In genomic region chr14:56002876-56003625, GRCh38 we compare ENCODE assay signal across 10 cellular contexts.
DNase-seq lines count a peak whose midpoint lies in the region; ATAC-seq and TF ChIP-seq lines count a peak whose summit lies in the region.
"Had no signal": no experiment of that assay in that cellular context is flagged by ENCODE, and none has a peak within 500 bp of the region (broad histone marks: within the 10 kb centered on the region; RNA-seq: fewer than 3 reads in every experiment).

No MANE protein-coding gene starts in this region.

- H3K9me3 ChIP-seq in esophagus muscularis mucosa, result no peaks in the 10 kb centered on the region
- H3K9me3 ChIP-seq: lower lobe of right lung had no signal

- H3K27ac ChIP-seq in esophagus muscularis mucosa (replicated peaks in 1 of 4), result no peak overlapping the region
- H3K27ac ChIP-seq: lower lobe of right lung had no signal

- DNase-seq in activated T-cell treated with anti-CD3 and anti-CD28 coated beads, Interleukin-2, amount 50 U/mL, for 48 hours, result peak; percentile 53 to 63
- DNase-seq in stimulated activated CD4-positive, alpha-beta T cell treated with anti-CD3 and anti-CD28 coated beads, Interleukin-2, amount 100 ng/mL, for 48 hours, result peak; percentile 24 to 25
- DNase-seq in HT-29 (ENCODE audit: low spot score), result no peak
- no peak for DNase-seq in SIG-M5 (lab: John Stamatoyannopoulos, UW)
- no peak for DNase-seq in esophagus muscularis mucosa (ENCODE audit: extremely low spot score)
- no peak for DNase-seq in T1000 (lab: John Stamatoyannopoulos, UW)
- DNase-seq: aorta, lower lobe of right lung had no signal

- TF ChIP-seq EP300 in esophagus muscularis mucosa (IDR thresholded peaks at IDR 0.05), result no peak

- 78% methylated on average over 11 of the region's 11 CpGs for WGBS in esophagus muscularis mucosa

- H3K4me1 ChIP-seq in esophagus muscularis mucosa, result peaks cover 0 to 6% (median 0%) of the 10 kb centered on the region in 4 donors

- no peak overlapping the region for H3K4me3 ChIP-seq in esophagus muscularis mucosa
- H3K4me3 ChIP-seq: lower lobe of right lung had no signal

- no peaks in the 10 kb centered on the region for H3K36me3 ChIP-seq in esophagus muscularis mucosa
- H3K36me3 ChIP-seq: lower lobe of right lung had no signal

- ATAC-seq in GM19372 (IDR thresholded peaks at IDR 0.05; ENCODE audit: low read depth, unreplicated experiment), result peak; percentile 44
- peak; percentile 74 for ATAC-seq in HG03159 (IDR thresholded peaks at IDR 0.05; ENCODE audit: unreplicated experiment)
- ATAC-seq: lower lobe of right lung had no signal

- no peak for TF ChIP-seq POLR2A in esophagus muscularis mucosa (IDR thresholded peaks at IDR 0.05; ENCODE audit: low read depth)

- intact Hi-C loops in esophagus muscularis mucosa (cut with DNase I), result no loop called here

- H3K27me3 ChIP-seq in esophagus muscularis mucosa, result no peaks in the 10 kb centered on the region

- no peak for TF ChIP-seq CTCF in esophagus muscularis mucosa (IDR thresholded peaks at IDR 0.05)

Comparison
In these comparisons a context has a peak if more than half of its experiments do, and no peak if none do; other contexts are left out.
1. DNase-seq: peak in activated T-cell treated with anti-CD3 and anti-CD28 coated beads, Interleukin-2, amount 50 U/mL, for 48 hours (2 of 2) and stimulated activated CD4-positive, alpha-beta T cell treated with anti-CD3 and anti-CD28 coated beads, Interleukin-2, amount 100 ng/mL, for 48 hours (2 of 2); none in HT-29 (single experiment), SIG-M5 (single experiment), esophagus muscularis mucosa (single experiment) and T1000 (single experiment).